In genomic region chr16:87682852-87683399, GRCh38 we compare ENCODE assay signal across 5 cellular contexts.
"Had no signal": no experiment of that assay in that cellular context is flagged by ENCODE, and none has a peak within 500 bp of the region (broad histone marks: within the 10 kb centered on the region; RNA-seq: fewer than 3 reads in every experiment).

No MANE protein-coding gene starts in this region.

- H3K9me3 Mint-ChIP-seq: H9, IgD-negative memory B cell had no signal

- H3K4me3 Mint-ChIP-seq: H9 had no signal

- H3K27ac ChIP-seq: KMS-11 had no signal

- H3K36me3 Mint-ChIP-seq: IgD-negative memory B cell had no signal

- H3K27ac Mint-ChIP-seq: H9, IgD-negative memory B cell had no signal

- DNase-seq: GOT3, HCEC 1CT had no signal

- H3K9ac ChIP-seq: KMS-11 had no signal

- H3K4me2 ChIP-seq: KMS-11 had no signal
